12 cellular contexts compared by ENCODE assay signal in genomic region chr3:98745718-98746117, GRCh38.
"Had no signal": no experiment of that assay in that cellular context is flagged by ENCODE, and none has a peak within 500 bp of the region (broad histone marks: within the 10 kb centered on the region; RNA-seq: fewer than 3 reads in every experiment).

No MANE protein-coding gene starts in this region.

- ATAC-seq: activated naive CD4-positive, alpha-beta T cell treated with anti-CD3 and anti-CD28 coated beads, Interleukin-2, amount 50 U/mL, for 72 hours; upper lobe of right lung had no signal

- H3K27ac ChIP-seq: prostate gland, upper lobe of right lung had no signal

- H3K4me3 ChIP-seq: prostate gland, upper lobe of right lung had no signal

- H3K4me1 ChIP-seq: prostate gland, upper lobe of right lung had no signal

- FAIRE-seq: keratinocyte, TTC549 had no signal

- H3K27me3 ChIP-seq: upper lobe of right lung had no signal

- H3K36me3 ChIP-seq: prostate gland, upper lobe of right lung had no signal

- DNase-seq: amniotic stem cell; effector memory CD4-positive, alpha-beta T cell; left ventricle myocardium superior; mesenchymal stem cell; nephron progenitor cell; stimulated activated CD4-positive, alpha-beta T cell treated with anti-CD3 and anti-CD28 coated beads, Interleukin-2, amount 100 ng/mL, for 48 hours; stimulated activated CD8-positive, alpha-beta memory T cell treated with anti-CD3 and anti-CD28 coated beads, Interleukin-4, amount 100 ng/mL, for 48 hours; upper lobe of right lung had no signal

- H3K9me3 ChIP-seq: prostate gland, upper lobe of right lung had no signal
